8 cellular contexts compared by ENCODE assay signal in the genomic region with DNA sequence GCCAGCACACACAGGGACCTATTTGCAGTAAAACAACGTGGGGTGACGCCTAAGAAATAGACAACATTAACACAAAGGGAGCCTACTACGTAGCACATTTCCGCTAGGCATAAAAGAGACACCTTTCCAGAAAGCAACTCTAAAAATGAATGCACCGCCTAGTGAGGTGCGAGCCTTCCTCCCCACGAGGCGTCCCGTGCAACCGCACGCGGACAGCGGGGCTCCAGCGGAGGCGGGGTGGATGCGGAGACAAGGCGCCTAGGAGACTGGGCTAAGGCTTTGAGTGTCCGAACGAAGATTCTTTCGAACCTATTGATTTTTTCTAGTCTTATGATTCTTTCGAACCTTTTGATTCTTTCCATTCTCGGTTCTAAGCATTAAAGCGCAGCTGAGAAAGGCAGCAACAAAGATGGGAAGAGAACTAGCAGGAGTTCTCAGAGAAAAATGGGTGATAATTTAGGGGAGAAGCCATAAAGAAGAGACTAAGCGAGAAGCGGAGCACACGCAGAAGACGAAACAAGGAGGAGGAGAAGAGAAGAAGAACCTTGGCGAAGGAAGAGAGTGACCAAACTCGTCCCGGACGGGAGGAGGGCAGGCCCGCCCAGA. TPM values are rescaled to one million over a fixed set of nuclear protein-coding genes. Genes with fewer than 3 reads are reported as not detected.
DNase-seq lines count a peak whose midpoint lies in the region; ATAC-seq and TF ChIP-seq lines count a peak whose summit lies in the region.

No MANE protein-coding gene starts in this region.

- no peak overlapping the region; a peak in 1 of 7 replicates for H3K27ac Mint-ChIP-seq in H9
- H3K27ac Mint-ChIP-seq in activated B cell treated with CpG ODN at 0.5 μM for 24 hours, result peak overlapping the region; percentile 67

- no peak overlapping the region for H3K9ac ChIP-seq in H9 (ENCODE audit: extremely low read depth, insufficient read length, low read length)

- no CpG with 5 or more reads among the region's 32 CpGs for WGBS in H9 (ENCODE audit: extremely low coverage, insufficient read length, low lambda C conversion rate)

- no peak overlapping the region for H4K8ac ChIP-seq in H9 (replicated peaks; ENCODE audit: insufficient read length, low read depth, low read length)

- H3K27ac ChIP-seq in AG04450 (ENCODE audit: low read depth, low read length), result peak overlapping the region; percentile 69
- no peak overlapping the region for H3K27ac ChIP-seq in H9 (ENCODE audit: insufficient read length, low read depth, low read length)

- peaks cover 53 to 58% of the 10 kb centered on the region in 2 experiments for H3K4me1 Mint-ChIP-seq in H9
- H3K4me1 Mint-ChIP-seq in activated B cell treated with CpG ODN at 0.5 μM for 24 hours, result peaks cover 29% of the 10 kb centered on the region

- H3K27me3 ChIP-seq in AG04450 (ENCODE audit: control insufficient read depth, insufficient read depth, low read length) (no peaks in the 10 kb centered on the region), H9 (ENCODE audit: insufficient read depth, low read length) (peaks cover 17% of the 10 kb centered on the region; the same call in 1 of the 2 replicates)

- H2BK15ac ChIP-seq in H9 (ENCODE audit: low read depth, low read length), result no peak overlapping the region

- H3K36me3 Mint-ChIP-seq in H9 (ENCODE audit: insufficient read depth in 1 of 3, low read depth in 3 of 3) (no peaks in the 10 kb centered on the region), activated B cell treated with CpG ODN at 0.5 μM for 24 hours (ENCODE audit: low read depth) (peaks cover 4% of the 10 kb centered on the region)

- no peak overlapping the region for H3K14ac ChIP-seq in H9 (ENCODE audit: insufficient read depth, low read length)

- POLR2A ChIA-PET in AG04450 (lab: Yijun Ruan, JAX), result interaction anchor here (0.6 to 1.0 kb wide), 2 partner anchors 15 to 38 kb away, joined by 3 to 12 read pairs; no protein-coding TSS in a partner anchor
- POLR2A ChIA-PET in activated B cell treated with CpG ODN at 0.5 μM for 24 hours (lab: Charles Lee), result interaction anchor here (0.6 kb wide), 1 partner anchor 13 kb away, joined by 5 read pairs; no protein-coding TSS in a partner anchor

- no peak overlapping the region for H3T11ph ChIP-seq in H9 (ENCODE audit: low read length)

- H4K5ac ChIP-seq in H9 (ENCODE audit: insufficient read length, low read depth, low read length), result no peak overlapping the region

- peak overlapping the region; percentile 80 to 82 for H3K4me3 Mint-ChIP-seq in H9
- peak overlapping the region; percentile 84 for H3K4me3 Mint-ChIP-seq in activated B cell treated with CpG ODN at 0.5 μM for 24 hours

- H3K23ac ChIP-seq in H9 (ENCODE audit: insufficient read length, low read depth, low read length), result no peak overlapping the region

- ATAC-seq in activated B cell treated with CpG ODN at 0.5 μM for 24 hours (ENCODE audit: low read depth) (no peak), GM21360 (IDR thresholded peaks at IDR 0.05; ENCODE audit: unreplicated experiment) (no peak)

- H3K27me3 Mint-ChIP-seq in H9 (ENCODE audit: low read depth) (peaks cover 44% of the 10 kb centered on the region), activated B cell treated with CpG ODN at 0.5 μM for 24 hours (peaks cover 40% of the 10 kb centered on the region)

- H3K4ac ChIP-seq in H9 (ENCODE audit: low read depth, low read length), result no peak overlapping the region

- H3K9me3 ChIP-seq in AG04450 (ENCODE audit: control insufficient read depth, insufficient read depth, low read length), result no peaks in the 10 kb centered on the region
- H3K9me3 ChIP-seq in H9 (ENCODE audit: control insufficient read depth, low read depth, low read length), result no peaks in the 10 kb centered on the region

- no peaks in the 10 kb centered on the region for H3K79me1 ChIP-seq in H9 (ENCODE audit: insufficient read depth, low read depth, low read length, poor library complexity, severe bottlenecking)

- peak overlapping the region; percentile 79 for H3K4me3 ChIP-seq in AG04450 (ENCODE audit: low read depth, low read length)
- H3K4me3 ChIP-seq in choroid plexus epithelial cell (ENCODE audit: low read depth, low read length), result peak overlapping the region; percentile 86

- H4K91ac ChIP-seq in H9 (ENCODE audit: insufficient read length, low read depth, low read length), result no peak overlapping the region

- H3K4me2 ChIP-seq in H9 (ENCODE audit: insufficient read depth, insufficient read length, low read length), result peak overlapping the region; percentile 93

- H3K18ac ChIP-seq in H9 (ENCODE audit: insufficient read length, low read depth, low read length), result peak overlapping the region; percentile 54

- DNase-seq in AG04450 (ENCODE audit: low read depth, low spot score) (no peak), H9 (no peak), activated B cell treated with CpG ODN at 0.5 μM for 24 hours (peak; percentile 30), choroid plexus epithelial cell (ENCODE audit: low read depth) (peak; percentile 40), lung microvascular endothelial cell (ENCODE audit: low read depth in 2 of 2) (peak; percentile 32 to 40), kidney glomerular epithelial cell (lab: John Stamatoyannopoulos, UW) (no peak)
- peak; percentile 35 for DNase-seq in stimulated activated CD8-positive, alpha-beta memory T cell treated with anti-CD3 and anti-CD28 coated beads, Interleukin-4, amount 100 ng/mL, for 24 hours (ENCODE audit: low read depth)

- H2BK120ac ChIP-seq in H9 (ENCODE audit: low read depth, low read length, poor library complexity, severe bottlenecking), result no peak overlapping the region

- H3K56ac ChIP-seq in H9 (ENCODE audit: insufficient read length, low read depth, low read length), result no peak overlapping the region

- peaks cover 21% of the 10 kb centered on the region for H3K23me2 ChIP-seq in H9 (ENCODE audit: insufficient read length, low read depth, low read length, poor library complexity, severe bottlenecking)

- H3K9me3 Mint-ChIP-seq in H9 (no peaks in the 10 kb centered on the region; a peak in 1 of 5 replicates), activated B cell treated with CpG ODN at 0.5 μM for 24 hours (no peaks in the 10 kb centered on the region)

- no peak overlapping the region for H2BK5ac ChIP-seq in H9 (ENCODE audit: insufficient read length, low read length)

- CTCF ChIA-PET in AG04450 (lab: Charles Lee) (no interaction called here), activated B cell treated with CpG ODN at 0.5 μM for 24 hours (lab: Charles Lee) (no interaction called here)

- H3K4me1 ChIP-seq in H9 (ENCODE audit: insufficient read depth, low read length), result no peaks in the 10 kb centered on the region; the same call in 1 of the 2 replicates

- no peak overlapping the region for H2BK20ac ChIP-seq in H9 (ENCODE audit: low read depth, low read length, poor library complexity, severe bottlenecking)

- TF ChIP-seq CTCF in AG04450 (IDR thresholded peaks at IDR 0.05; ENCODE audit: low read depth, low read length) (no peak), H9 (conservative IDR thresholded peaks at IDR 0.05) (no peak), activated B cell treated with CpG ODN at 0.5 μM for 24 hours (IDR thresholded peaks at IDR 0.05) (no peak), choroid plexus epithelial cell (conservative IDR thresholded peaks at IDR 0.05; ENCODE audit: low read depth, low read length) (no peak)

- intact Hi-C loops in activated B cell treated with CpG ODN at 0.5 μM for 24 hours (cut with micrococcal nuclease), result loop anchor here (2.0 to 5.0 kb wide), 7 partner anchors 15 to 331 kb away; a partner anchor contains a TSS

- no peak overlapping the region for H2AK5ac ChIP-seq in H9 (ENCODE audit: insufficient read length, low read length)

- peak overlapping the region; percentile 89 for H2AFZ ChIP-seq in H9 (ENCODE audit: low read length)

- H4K20me1 ChIP-seq in H9 (ENCODE audit: control insufficient read depth, insufficient read depth, insufficient read length), result peaks cover 2% of the 10 kb centered on the region

- H3K79me2 ChIP-seq in H9 (ENCODE audit: insufficient read depth, low read length), result no peaks in the 10 kb centered on the region

- no peak overlapping the region for H2BK12ac ChIP-seq in H9 (ENCODE audit: insufficient read length, low read depth, low read length)

RNA-seq across cellular contexts. Expression of a gene that starts 0.4 kb away (rescaled TPM):
- polyA plus RNA-seq in AG04450 (2011; rRNA removed), result 88.0 and 109 TPM in 2 replicates
- 144 and 178 TPM in 2 replicates for polyA minus RNA-seq in AG04450 (2011; rRNA and poly(A)+ RNA removed)
- 42.8 and 47.0 TPM in 2 replicates for total RNA-seq in H9 (2021)
- total RNA-seq in activated B cell treated with CpG ODN at 0.5 μM for 24 hours, result 8.2 and 8.6 TPM in 2 replicates
- 151 and 164 TPM in 2 replicates for total RNA-seq in lung microvascular endothelial cell

RNA-seq across cellular contexts. Expression of a gene that starts 44.4 kb away (rescaled TPM):
- not detected in 2 replicates for polyA plus RNA-seq in AG04450 (2011; rRNA removed)
- not detected in 2 replicates for polyA minus RNA-seq in AG04450 (2011; rRNA and poly(A)+ RNA removed)
- total RNA-seq in H9 (2021), result not detected in 2 replicates
- total RNA-seq in activated B cell treated with CpG ODN at 0.5 μM for 24 hours, result not detected in 2 replicates
- not detected in 2 replicates for total RNA-seq in lung microvascular endothelial cell

Comparison
In these comparisons a context has a peak if more than half of its experiments do, and no peak if none do; other contexts are left out.
1. DNase-seq: peak in activated B cell treated with CpG ODN at 0.5 μM for 24 hours (single experiment), choroid plexus epithelial cell (single experiment), lung microvascular endothelial cell (2 of 2) and stimulated activated CD8-positive, alpha-beta memory T cell treated with anti-CD3 and anti-CD28 coated beads, Interleukin-4, amount 100 ng/mL, for 24 hours (single experiment); none in AG04450 (single experiment), H9 (single experiment) and kidney glomerular epithelial cell (single experiment).